Comparison of ENCODE assay signal across 18 cellular contexts in the genomic region with DNA sequence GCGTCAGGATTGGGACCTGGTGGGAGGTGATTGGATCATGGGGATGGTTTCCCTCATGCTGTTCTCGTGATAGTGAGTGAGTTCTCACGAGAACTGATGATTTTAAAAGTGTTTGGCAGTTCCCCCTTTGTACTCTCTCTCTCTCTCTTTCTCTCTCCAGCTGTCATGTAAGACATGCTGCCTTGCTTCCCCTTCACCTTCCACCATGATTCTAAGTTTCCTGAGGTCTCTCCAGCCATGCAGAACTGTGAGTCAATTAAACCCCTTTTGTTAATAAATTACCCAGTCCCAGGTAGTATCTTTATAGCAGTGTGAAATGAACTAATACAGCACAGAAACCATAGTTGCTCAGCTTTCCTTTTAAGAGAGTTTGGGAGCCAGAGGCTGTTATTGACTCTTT.
DNase-seq lines count a peak whose midpoint lies in the region; ATAC-seq, FAIRE-seq and TF ChIP-seq lines count a peak whose summit lies in the region.
"Had no signal": no experiment of that assay in that cellular context is flagged by ENCODE, and none has a peak within 500 bp of the region (broad histone marks: within the 10 kb centered on the region; RNA-seq: fewer than 3 reads in every experiment).

No MANE protein-coding gene starts in this region.

- POLR2A ChIA-PET in K562 (lab: Yijun Ruan, JAX), result no interaction called here
- POLR2A ChIA-PET in OCI-LY7 (lab: Charles Lee), result no interaction called here

- TF ChIP-seq RAD21 in K562 (CRISPR knock-in tag; conservative IDR thresholded peaks at IDR 0.05 in 1 of 2, IDR thresholded peaks at IDR 0.05 in 1 of 2), result no peak

- H3K79me2 ChIP-seq in K562 (ENCODE audit: control insufficient read depth, insufficient read depth, low read length) (no peaks in the 10 kb centered on the region), OCI-LY7 (ENCODE audit: insufficient read depth, low read depth, low read length) (no peaks in the 10 kb centered on the region)

- CTCF ChIA-PET in K562 (lab: Yijun Ruan, JAX; ENCODE audit: low intra/inter-chr PET ratio) (no interaction called here), OCI-LY7 (lab: Charles Lee; ENCODE audit: unreplicated experiment) (no interaction called here)

- no peak overlapping the region for H3K4me3 ChIP-seq in K562
- H3K4me3 ChIP-seq in stomach, result no peak overlapping the region
- H3K4me3 ChIP-seq in OCI-LY7 (ENCODE audit: low read depth, low read length, poor library complexity, severe bottlenecking), result no peak overlapping the region
- H3K4me3 ChIP-seq: BLaER1 treated with 17β-estradiol and CSF1 and Interleukin-3, amounts not matched to agents 10 nM and 100 nM; GM23248; HAP-1 had no signal

- TF ChIP-seq POLR2A in K562 (conservative IDR thresholded peaks at IDR 0.05) (no peak), stomach (IDR thresholded peaks at IDR 0.05) (no peak)

- peak; percentile 59 for ATAC-seq in HG03175 (IDR thresholded peaks at IDR 0.05; ENCODE audit: unreplicated experiment)
- no peak for ATAC-seq in K562
- ATAC-seq in GM19467 (IDR thresholded peaks at IDR 0.05; ENCODE audit: unreplicated experiment), result no peak
- ATAC-seq in HG02763 (IDR thresholded peaks at IDR 0.05; ENCODE audit: unreplicated experiment), result no peak
- ATAC-seq: CD8-positive, alpha-beta T cell had no signal

- no peak overlapping the region for H2AFZ ChIP-seq in K562 (ENCODE audit: low read depth, low read length)
- no peak overlapping the region for H2AFZ ChIP-seq in OCI-LY7 (ENCODE audit: low read length)
- H2AFZ ChIP-seq: GM23248 had no signal

- H3K4me2 ChIP-seq in K562 (ENCODE audit: insufficient read depth, low read length), result no peak overlapping the region
- H3K4me2 ChIP-seq in OCI-LY7 (ENCODE audit: low read length), result no peak overlapping the region
- H3K4me2 ChIP-seq: BLaER1 treated with 17β-estradiol and CSF1 and Interleukin-3, amounts not matched to agents 10 nM and 100 nM; KMS-11 had no signal

- H3K4me1 ChIP-seq in K562 (replicated peaks in 1 of 2; ENCODE audit: control insufficient read depth in 2 of 2, insufficient read depth in 2 of 2, low read length in 2 of 2), result no peaks in the 10 kb centered on the region
- H3K4me1 ChIP-seq in stomach, result peaks cover 0 to 4% (median 0%) of the 10 kb centered on the region in 4 donors
- H3K4me1 ChIP-seq in OCI-LY7 (ENCODE audit: insufficient read depth, low read length, poor library complexity, severe bottlenecking), result no peaks in the 10 kb centered on the region
- H3K4me1 ChIP-seq: BLaER1 treated with 17β-estradiol and CSF1 and Interleukin-3, amounts not matched to agents 10 nM and 100 nM had no signal

- DNase-seq in GM18507 (ENCODE audit: extremely low spot score, insufficient read length, low read depth) (no peak), K562 (ENCODE audit: extremely low read depth in 1 of 4, low spot score in 3 of 4) (no peak), kidney tubule cell (ENCODE audit: low spot score) (peak; percentile 84), stomach (no peak), OCI-LY7 (ENCODE audit: low spot score) (no peak)
- DNase-seq: CD8-positive, alpha-beta T cell; DMS 273 treated with DMSO at 0.1 percent for 48 hours; DMS53; DND-41; EL; GM23248 had no signal

- H3K9ac ChIP-seq in K562 (ENCODE audit: insufficient read depth in 1 of 2, low read depth in 2 of 2, low read length in 2 of 2), result no peak overlapping the region
- H3K9ac ChIP-seq: BLaER1 treated with 17β-estradiol and CSF1 and Interleukin-3, amounts not matched to agents 10 nM and 100 nM; GM23248; KMS-11 had no signal

- FAIRE-seq in GM18507 (lab: Jason Lieb, UNC) (peak; percentile 42), K562 (lab: Jason Lieb, UNC) (peak; percentile 11)
- FAIRE-seq: GM12891 had no signal

- H3K27me3 ChIP-seq in K562 (ENCODE audit: control insufficient read depth in 2 of 2, insufficient read depth in 2 of 2, low read length in 2 of 2) (0 out of 5 replicates have a peak, but pooled peaks cover 0 to 3% of the 10 kb centered on the region in 2 experiments), stomach (no peaks in the 10 kb centered on the region)
- H3K27me3 ChIP-seq: BLaER1 treated with 17β-estradiol and CSF1 and Interleukin-3, amounts not matched to agents 10 nM and 100 nM had no signal

- no peaks in the 10 kb centered on the region for H3K9me1 ChIP-seq in K562 (ENCODE audit: control insufficient read depth, insufficient read depth, low read length)

- no peak for TF ChIP-seq CTCF in K562 (IDR thresholded peaks at IDR 0.05 in 2 of 3, conservative IDR thresholded peaks at IDR 0.05 in 1 of 3; ENCODE audit: insufficient read depth in 2 of 3, low read depth in 1 of 3, low read length in 3 of 3)
- no peak for TF ChIP-seq CTCF in stomach (IDR thresholded peaks at IDR 0.05)
- TF ChIP-seq CTCF in OCI-LY7 (conservative IDR thresholded peaks at IDR 0.05; ENCODE audit: low read length), result no peak

- in situ Hi-C loops in K562 (cut with MboI), result no loop called here

- H3K27ac ChIP-seq in K562 (ENCODE audit: extremely low read depth, low read depth, low read length), result no peak overlapping the region
- no peak overlapping the region for H3K27ac ChIP-seq in stomach
- no peak overlapping the region for H3K27ac ChIP-seq in OCI-LY7 (ENCODE audit: low read depth, low read length, poor library complexity, severe bottlenecking)
- H3K27ac ChIP-seq: BLaER1 treated with 17β-estradiol and CSF1 and Interleukin-3, amounts not matched to agents 10 nM and 100 nM; GM23248; KMS-11 had no signal

- H3K36me3 ChIP-seq in K562 (ENCODE audit: control insufficient read depth, insufficient read depth, low read length) (no peaks in the 10 kb centered on the region), stomach (no peaks in the 10 kb centered on the region), OCI-LY7 (ENCODE audit: insufficient read depth, low read length) (no peaks in the 10 kb centered on the region)
- H3K36me3 ChIP-seq: BLaER1 treated with 17β-estradiol and CSF1 and Interleukin-3, amounts not matched to agents 10 nM and 100 nM; HAP-1 had no signal

- TF ChIP-seq EP300 in K562 (IDR thresholded peaks at IDR 0.05; ENCODE audit: low read length) (no peak), stomach (IDR thresholded peaks at IDR 0.05) (no peak)

- no peaks in the 10 kb centered on the region for H3K9me2 ChIP-seq in OCI-LY7 (ENCODE audit: insufficient read depth, low read length)

- no TSS peak for BruUV-seq in K562 (replicated peaks; lab: Mats Ljungman, UMichigan)
- no TSS peak for BruUV-seq in OCI-LY7 (replicated peaks; lab: Mats Ljungman, UMichigan)

- WGBS in K562 (ENCODE audit: insufficient coverage, low coverage, missing lambda C conversion rate), result 5% methylated on average over 3 of the region's 3 CpGs
- WGBS in stomach, 5 donors, result 91 to 98% (median 95%) methylated on average over 3 of the region's 3 CpGs

- intact Hi-C loops in K562 (cut with micrococcal nuclease) (no loop called here), stomach (cut with DNase I; ENCODE audit: low total_unique reads) (no loop called here), OCI-LY7 (cut with micrococcal nuclease; ENCODE audit: unreplicated experiment) (no loop called here)

- no peaks in the 10 kb centered on the region for H3K9me3 ChIP-seq in K562 (replicated peaks; ENCODE audit: control insufficient read depth, insufficient read depth, low read depth, low read length)
- H3K9me3 ChIP-seq in stomach, result no peaks in the 10 kb centered on the region
- H3K9me3 ChIP-seq in OCI-LY7 (ENCODE audit: low read length), result no peaks in the 10 kb centered on the region
- H3K9me3 ChIP-seq: HAP-1 had no signal

- H4K20me1 ChIP-seq in K562 (replicated peaks; ENCODE audit: control insufficient read depth, insufficient read depth, low read length) (no peaks in the 10 kb centered on the region), OCI-LY7 (ENCODE audit: insufficient read depth, low read length) (no peaks in the 10 kb centered on the region)
- H4K20me1 ChIP-seq: BLaER1 treated with 17β-estradiol and CSF1 and Interleukin-3, amounts not matched to agents 10 nM and 100 nM had no signal

TF ChIP-seq in K562, 482 proteins besides CTCF, POLR2A, EP300 and RAD21:
- TF ChIP-seq CHD2 (IDR thresholded peaks at IDR 0.05; ENCODE audit: low read depth, low read length), result peak; percentile 44; the same call in 1 of the 2 replicates
- TF ChIP-seq ZNF436 (CRISPR knock-in tag; IDR thresholded peaks at IDR 0.05), result no peak
